In genomic region chr13:29503041-29503837, GRCh38 we compare ENCODE assay signal across 10 cellular contexts.
DNase-seq lines count a peak whose midpoint lies in the region; ATAC-seq and TF ChIP-seq lines count a peak whose summit lies in the region.
"Had no signal": no experiment of that assay in that cellular context is flagged by ENCODE, and none has a peak within 500 bp of the region (broad histone marks: within the 10 kb centered on the region; RNA-seq: fewer than 3 reads in every experiment).

No MANE protein-coding gene starts in this region.

- no peaks in the 10 kb centered on the region for H3F3A ChIP-seq in SK-N-SH (replicated peaks; ENCODE audit: insufficient read depth)

- no peaks in the 10 kb centered on the region for H3K9me2 ChIP-seq in SK-N-SH

- DNase-seq in SK-N-SH = peak; percentile 55
- DNase-seq in amniotic epithelial cell (ENCODE audit: low read depth) = peak; percentile 29
- DNase-seq in iPS DF 19.7 (ENCODE audit: low read depth, low spot score) = peak; percentile 12
- no peak for DNase-seq in sciatic nerve (ENCODE audit: low spot score)
- no peak for DNase-seq in NCI-H345 treated with DMSO at 0.1 percent for 48 hours (lab: John Stamatoyannopoulos, UW; ENCODE audit: unreplicated experiment)
- no peak for DNase-seq in EL
- no peak for DNase-seq in Peyer's patch
- DNase-seq: NCI-H526 treated with DMSO at 0.1 percent for 48 hours had no signal

- TF ChIP-seq EP300 in SK-N-SH (IDR thresholded peaks at IDR 0.05; ENCODE audit: borderline replicate concordance in 1 of 2, low read depth in 1 of 2, low read length in 1 of 2) = no peak

- no peak overlapping the region for H3K4me2 ChIP-seq in SK-N-SH

- H3K4me1 ChIP-seq in SK-N-SH (ENCODE audit: control insufficient read depth in 1 of 2, insufficient read depth in 2 of 2, low read depth in 1 of 2, low read length in 1 of 2) = peaks cover 0 to 27% of the 10 kb centered on the region in 2 experiments; a peak in 2 of 4 replicates
- peaks cover 0 to 4% (median 0%) of the 10 kb centered on the region in 4 donors for H3K4me1 ChIP-seq in Peyer's patch

- POLR2A ChIA-PET in SK-N-SH (lab: Yijun Ruan, JAX) = interaction anchor here (1.0 kb wide), 1 partner anchor 347 kb away, joined by 3 read pairs; no protein-coding TSS in a partner anchor

- no peak overlapping the region for H3K9ac ChIP-seq in SK-N-SH

- H3K27me3 ChIP-seq in SK-N-SH (ENCODE audit: insufficient read depth) (no peaks in the 10 kb centered on the region; the same call in 1 of the 2 replicates), Peyer's patch (no peaks in the 10 kb centered on the region)
- H3K27me3 ChIP-seq: SJSA1 had no signal

- 76% methylated on average over 32 of the region's 32 CpGs for WGBS in SK-N-SH (ENCODE audit: low lambda C conversion rate)

- H3K4me3 ChIP-seq in SK-N-SH (ENCODE audit: low read depth in 2 of 2, low read length in 1 of 2) (no peak overlapping the region), Peyer's patch (no peak overlapping the region)
- H3K4me3 ChIP-seq: SJSA1 had no signal

- H3K27ac ChIP-seq in SK-N-SH (ENCODE audit: low read depth in 2 of 2, low read length in 1 of 2) (no peak overlapping the region), Peyer's patch (no peak overlapping the region)
- H3K27ac ChIP-seq: SJSA1 had no signal

- no peak for TF ChIP-seq CTCF in SK-N-SH (IDR thresholded peaks at IDR 0.05)
- no peak for TF ChIP-seq CTCF in Peyer's patch (IDR thresholded peaks at IDR 0.05)

- no peaks in the 10 kb centered on the region for H3K79me2 ChIP-seq in SK-N-SH (ENCODE audit: insufficient read depth)

- TF ChIP-seq RAD21 in SK-N-SH (IDR thresholded peaks at IDR 0.05; ENCODE audit: low read length) = no peak

- no peak overlapping the region for H2AFZ ChIP-seq in SK-N-SH (ENCODE audit: low read depth)

- H3K36me3 ChIP-seq in SK-N-SH (replicated peaks in 1 of 2; ENCODE audit: control insufficient read depth in 1 of 2, insufficient read depth in 2 of 2, low read length in 1 of 2) (no peaks in the 10 kb centered on the region), Peyer's patch (no peaks in the 10 kb centered on the region)

- CTCF ChIA-PET in SK-N-SH (lab: Yijun Ruan, JAX) = interaction anchor here (0.6 to 10.4 kb wide), 5 partner anchors 20 to 611 kb away, joined by 3 to 143 read pairs (median 5); no protein-coding TSS in a partner anchor

- TF ChIP-seq POLR2A in Peyer's patch (IDR thresholded peaks at IDR 0.05) = no peak

- H4K20me1 ChIP-seq in SK-N-SH (ENCODE audit: insufficient read depth) = no peaks in the 10 kb centered on the region

- H3K9me3 ChIP-seq in SK-N-SH = no peaks in the 10 kb centered on the region
- H3K9me3 ChIP-seq in Peyer's patch = no peaks in the 10 kb centered on the region
- H3K9me3 ChIP-seq: SJSA1 had no signal

- ATAC-seq in SK-N-SH treated with all-trans-retinoic acid at 6 μM for 48 hours (no peak), sciatic nerve (peak; percentile 57)

- intact Hi-C loops in sciatic nerve (cut with DNase I) = no loop called here

TF ChIP-seq in SK-N-SH, 30 proteins besides CTCF, POLR2A, EP300 and RAD21 (continues in another document):
- no peak for TF ChIP-seq RFX5 (IDR thresholded peaks at IDR 0.05; ENCODE audit: low read length)
- TF ChIP-seq REST (IDR thresholded peaks at IDR 0.05; ENCODE audit: low read depth, low read length) = no peak
- no peak for TF ChIP-seq SIN3A (IDR thresholded peaks at IDR 0.05; ENCODE audit: borderline replicate concordance, low read depth, low read length)
- no peak for TF ChIP-seq JUND (IDR thresholded peaks at IDR 0.05)
- TF ChIP-seq GATA2 (CRISPR knock-in tag; IDR thresholded peaks at IDR 0.05) = no peak
- TF ChIP-seq ELF1 (IDR thresholded peaks at IDR 0.05) = no peak
- no peak for TF ChIP-seq PBX3 (IDR thresholded peaks at IDR 0.05)
- no peak for TF ChIP-seq TEAD4 (IDR thresholded peaks at IDR 0.05; ENCODE audit: borderline replicate concordance, insufficient read depth)
- TF ChIP-seq RCOR1 (IDR thresholded peaks at IDR 0.05; ENCODE audit: low read length) = no peak
- TF ChIP-seq NRF1 (IDR thresholded peaks at IDR 0.05; ENCODE audit: low read depth, low read length) = no peak
- TF ChIP-seq MXI1 (IDR thresholded peaks at IDR 0.05; ENCODE audit: low read depth, low read length) = no peak

TF ChIP-seq in SK-N-SH treated with all-trans-retinoic acid at 6 μM for 48 hours, 23 proteins besides CTCF, POLR2A, EP300 and RAD21:
- TF ChIP-seq GLIS3 (CRISPR knock-in tag; IDR thresholded peaks at IDR 0.05) (no peak), ISL1 (CRISPR knock-in tag; IDR thresholded peaks at IDR 0.05) (no peak), PPARA (CRISPR knock-in tag; IDR thresholded peaks at IDR 0.05; ENCODE audit: borderline replicate concordance) (no peak), ARNTL (CRISPR knock-in tag; IDR thresholded peaks at IDR 0.05; ENCODE audit: borderline replicate concordance, low read depth) (no peak), ZNF565 (CRISPR knock-in tag; conservative IDR thresholded peaks at IDR 0.05; ENCODE audit: low read depth) (no peak), TOX (CRISPR knock-in tag; IDR thresholded peaks at IDR 0.05; ENCODE audit: borderline replicate concordance) (no peak), ZFP30 (CRISPR knock-in tag; IDR thresholded peaks at IDR 0.05) (no peak), ZC3H10 (CRISPR knock-in tag; IDR thresholded peaks at IDR 0.05) (no peak), CSDC2 (CRISPR knock-in tag; IDR thresholded peaks at IDR 0.05) (no peak), BACH2 (CRISPR knock-in tag; IDR thresholded peaks at IDR 0.05; ENCODE audit: borderline replicate concordance) (no peak), POU6F1 (CRISPR knock-in tag; IDR thresholded peaks at IDR 0.05; ENCODE audit: borderline replicate concordance, low read depth) (no peak), CREB5 (CRISPR knock-in tag; IDR thresholded peaks at IDR 0.05; ENCODE audit: low read depth) (no peak)
- TF ChIP-seq, protein P1, sequence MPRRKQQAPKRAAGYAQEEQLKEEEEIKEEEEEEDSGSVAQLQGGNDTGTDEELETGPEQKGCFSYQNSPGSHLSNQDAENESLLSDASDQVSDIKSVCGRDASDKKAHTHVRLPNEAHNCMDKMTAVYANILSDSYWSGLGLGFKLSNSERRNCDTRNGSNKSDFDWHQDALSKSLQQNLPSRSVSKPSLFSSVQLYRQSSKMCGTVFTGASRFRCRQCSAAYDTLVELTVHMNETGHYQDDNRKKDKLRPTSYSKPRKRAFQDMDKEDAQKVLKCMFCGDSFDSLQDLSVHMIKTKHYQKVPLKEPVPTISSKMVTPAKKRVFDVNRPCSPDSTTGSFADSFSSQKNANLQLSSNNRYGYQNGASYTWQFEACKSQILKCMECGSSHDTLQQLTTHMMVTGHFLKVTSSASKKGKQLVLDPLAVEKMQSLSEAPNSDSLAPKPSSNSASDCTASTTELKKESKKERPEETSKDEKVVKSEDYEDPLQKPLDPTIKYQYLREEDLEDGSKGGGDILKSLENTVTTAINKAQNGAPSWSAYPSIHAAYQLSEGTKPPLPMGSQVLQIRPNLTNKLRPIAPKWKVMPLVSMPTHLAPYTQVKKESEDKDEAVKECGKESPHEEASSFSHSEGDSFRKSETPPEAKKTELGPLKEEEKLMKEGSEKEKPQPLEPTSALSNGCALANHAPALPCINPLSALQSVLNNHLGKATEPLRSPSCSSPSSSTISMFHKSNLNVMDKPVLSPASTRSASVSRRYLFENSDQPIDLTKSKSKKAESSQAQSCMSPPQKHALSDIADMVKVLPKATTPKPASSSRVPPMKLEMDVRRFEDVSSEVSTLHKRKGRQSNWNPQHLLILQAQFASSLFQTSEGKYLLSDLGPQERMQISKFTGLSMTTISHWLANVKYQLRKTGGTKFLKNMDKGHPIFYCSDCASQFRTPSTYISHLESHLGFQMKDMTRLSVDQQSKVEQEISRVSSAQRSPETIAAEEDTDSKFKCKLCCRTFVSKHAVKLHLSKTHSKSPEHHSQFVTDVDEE (CRISPR knock-in tag; IDR thresholded peaks at IDR 0.05) = no peak

Comparison
In these comparisons a context has a peak if more than half of its experiments do, and no peak if none do; other contexts are left out.
1. DNase-seq: peak in SK-N-SH (single experiment), amniotic epithelial cell (single experiment) and iPS DF 19.7 (single experiment); none in sciatic nerve (single experiment), NCI-H345 treated with DMSO at 0.1 percent for 48 hours (single experiment), EL (single experiment) and Peyer's patch (0 of 3).